ENCODE assay signal across 8 cellular contexts in the genomic region with DNA sequence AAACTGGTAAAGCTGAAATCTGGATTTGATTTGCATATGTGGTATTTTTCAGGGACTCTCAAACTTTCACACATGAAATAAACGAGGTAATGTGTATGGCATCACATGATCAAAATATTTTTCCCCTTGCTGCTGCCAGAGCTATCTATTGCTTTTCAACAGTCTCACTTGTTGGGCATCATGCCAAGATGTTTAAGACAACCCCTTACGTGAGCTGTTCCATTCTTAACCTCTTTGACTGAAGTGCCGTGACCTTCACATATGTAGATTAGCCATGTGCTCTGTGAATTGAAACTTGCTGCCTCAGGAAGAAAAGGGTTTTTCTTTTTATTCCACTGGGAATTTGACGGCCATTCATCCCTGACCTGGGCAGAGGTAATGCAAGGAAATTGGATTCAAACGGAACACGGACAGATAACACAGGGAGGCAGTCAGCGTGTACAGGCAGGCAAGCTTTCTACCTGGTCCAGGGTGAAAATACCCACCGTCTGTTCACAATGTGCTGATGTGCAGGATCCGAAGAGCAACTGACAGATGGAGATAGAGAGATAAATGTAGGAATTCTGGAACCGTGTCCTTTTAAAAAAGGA. TPM values are rescaled to one million over a fixed set of nuclear protein-coding genes. Genes with fewer than 3 reads are reported as not detected.
DNase-seq lines count a peak whose midpoint lies in the region; ATAC-seq and TF ChIP-seq lines count a peak whose summit lies in the region.

No MANE protein-coding gene starts in this region.

- no peak for TF ChIP-seq RAD21 in liver (IDR thresholded peaks at IDR 0.05)

- H3K4me1 Mint-ChIP-seq in activated CD4-positive, alpha-beta T cell treated with anti-CD3 and anti-CD28 coated beads, Interleukin-2, amount 10 ng/mL, durations not matched to agents 7 days and 5 days: peaks cover 57% of the 10 kb centered on the region

- H3K4me1 ChIP-seq in adipocyte (ENCODE audit: control insufficient read depth, insufficient read depth, low read length) (peaks cover 30% of the 10 kb centered on the region), liver (ENCODE audit: control insufficient read depth in 4 of 4, insufficient read depth in 4 of 4, low read length in 3 of 4) (peaks cover 5 to 35% (median 25%) of the 10 kb centered on the region in 4 donors)

- H3K4me3 ChIP-seq in adipocyte (ENCODE audit: low read length): peak overlapping the region; percentile 68
- no peak overlapping the region for H3K4me3 ChIP-seq in liver (ENCODE audit: low read depth in 1 of 3, low read length in 3 of 3)

- H3K27ac ChIP-seq in liver (ENCODE audit: low read depth in 1 of 2, low read length in 2 of 2): no peak overlapping the region

- WGBS in liver: 33% methylated on average over 10 of the region's 10 CpGs

- H3K9ac ChIP-seq in adipocyte (ENCODE audit: low read length) (no peak overlapping the region), liver (ENCODE audit: low read depth in 1 of 2, low read length in 2 of 2) (no peak overlapping the region)

- no peaks in the 10 kb centered on the region for H3K27me3 Mint-ChIP-seq in activated CD4-positive, alpha-beta T cell treated with anti-CD3 and anti-CD28 coated beads, Interleukin-2, amount 10 ng/mL, durations not matched to agents 7 days and 5 days

- peak; percentile 17 for DNase-seq in activated CD4-positive, alpha-beta T cell treated with anti-CD3 and anti-CD28 coated beads, Interleukin-2, amount 10 ng/mL, durations not matched to agents 7 days and 5 days
- no peak for DNase-seq in activated CD4-positive, alpha-beta T cell treated with anti-CD3 and anti-CD28 coated beads for 1 hour
- peak; percentile 78 for DNase-seq in NCI-H1694 treated with DMSO at 0.1 percent for 48 hours (lab: John Stamatoyannopoulos, UW)
- DNase-seq in adipocyte (ENCODE audit: low read depth): peak; percentile 33
- DNase-seq in GDM1 (lab: John Stamatoyannopoulos, UW): no peak
- no peak for DNase-seq in NCI-H1930 (lab: John Stamatoyannopoulos, UW)

- H3K4me3 Mint-ChIP-seq in activated CD4-positive, alpha-beta T cell treated with anti-CD3 and anti-CD28 coated beads, Interleukin-2, amount 10 ng/mL, durations not matched to agents 7 days and 5 days: no peak overlapping the region

- peak; percentile 68 for ATAC-seq in HG02642 (IDR thresholded peaks at IDR 0.05; ENCODE audit: poor library complexity, unreplicated experiment)

- peaks cover 4% of the 10 kb centered on the region for H3K36me3 Mint-ChIP-seq in activated CD4-positive, alpha-beta T cell treated with anti-CD3 and anti-CD28 coated beads, Interleukin-2, amount 10 ng/mL, durations not matched to agents 7 days and 5 days (ENCODE audit: low read depth)

- POLR2A ChIA-PET in activated CD4-positive, alpha-beta T cell treated with anti-CD3 and anti-CD28 coated beads, Interleukin-2, amount 10 ng/mL, durations not matched to agents 7 days and 5 days (lab: Charles Lee): no interaction called here

- H3K36me3 ChIP-seq in adipocyte (ENCODE audit: control insufficient read depth, insufficient read depth, low read length, severe bottlenecking) (no peaks in the 10 kb centered on the region), liver (ENCODE audit: control insufficient read depth in 4 of 4, insufficient read depth in 3 of 4, low read depth in 1 of 4, low read length in 3 of 4) (no peaks in the 10 kb centered on the region)

- CTCF ChIA-PET in activated CD4-positive, alpha-beta T cell treated with anti-CD3 and anti-CD28 coated beads, Interleukin-2, amount 10 ng/mL, durations not matched to agents 7 days and 5 days (lab: Charles Lee): interaction anchor here (0.7 to 1.4 kb wide), 2 partner anchors 15 to 1455 kb away, joined by 3 to 7 read pairs; no protein-coding TSS in a partner anchor

- H3K27me3 ChIP-seq in adipocyte (replicated peaks; ENCODE audit: control insufficient read depth, insufficient read depth, low read length) (no peaks in the 10 kb centered on the region), liver (ENCODE audit: control insufficient read depth in 4 of 4, insufficient read depth in 4 of 4, low read length in 3 of 4) (no peaks in the 10 kb centered on the region)

- no peak overlapping the region for H3K27ac Mint-ChIP-seq in activated CD4-positive, alpha-beta T cell treated with anti-CD3 and anti-CD28 coated beads, Interleukin-2, amount 10 ng/mL, durations not matched to agents 7 days and 5 days

- H3K9me3 Mint-ChIP-seq in activated CD4-positive, alpha-beta T cell treated with anti-CD3 and anti-CD28 coated beads, Interleukin-2, amount 10 ng/mL, durations not matched to agents 7 days and 5 days: no peaks in the 10 kb centered on the region

- TF ChIP-seq CTCF in liver (IDR thresholded peaks at IDR 0.05; ENCODE audit: low read depth, low read length, missing input control): no peak

- no peaks in the 10 kb centered on the region for H3K9me3 ChIP-seq in adipocyte (ENCODE audit: control insufficient read depth, low read length)
- no peaks in the 10 kb centered on the region for H3K9me3 ChIP-seq in liver (ENCODE audit: control insufficient read depth in 4 of 4, low read length in 3 of 4)

TF ChIP-seq in liver, 16 proteins besides CTCF, POLR2A, EP300 and RAD21:
- peak; percentile 59 for TF ChIP-seq NR2F2 (IDR thresholded peaks at IDR 0.05)
- no peak for TF ChIP-seq ZBTB33 (IDR thresholded peaks at IDR 0.05)
- no peak for TF ChIP-seq FOXA1 (IDR thresholded peaks at IDR 0.05)
- TF ChIP-seq REST (IDR thresholded peaks at IDR 0.05): no peak

RNA-seq across cellular contexts. Expression of gene ARID1B, which starts 14.2 kb away (rescaled TPM):
- 10 to 100 TPM; 76.8 to 89.6 TPM for total RNA-seq in activated CD4-positive, alpha-beta T cell treated with anti-CD3 and anti-CD28 coated beads, Interleukin-2, amount 10 ng/mL, durations not matched to agents 7 days and 5 days
- total RNA-seq in liver: 10 to 100 TPM; 34.9 to 49.0 TPM
- polyA plus RNA-seq in liver: 10 to 100 TPM in 1 of 2 donors, 1 to 10 TPM in 1; 7.0 to 13.5 TPM

Comparison
In these comparisons a context has a peak if more than half of its experiments do, and no peak if none do; other contexts are left out.
1. DNase-seq: peak in activated CD4-positive, alpha-beta T cell treated with anti-CD3 and anti-CD28 coated beads, Interleukin-2, amount 10 ng/mL, durations not matched to agents 7 days and 5 days (single experiment), NCI-H1694 treated with DMSO at 0.1 percent for 48 hours (single experiment) and adipocyte (single experiment); none in activated CD4-positive, alpha-beta T cell treated with anti-CD3 and anti-CD28 coated beads for 1 hour (single experiment), GDM1 (single experiment) and NCI-H1930 (0 of 2).